Comparison of ENCODE assay signal across 2 cellular contexts in the genomic region with DNA sequence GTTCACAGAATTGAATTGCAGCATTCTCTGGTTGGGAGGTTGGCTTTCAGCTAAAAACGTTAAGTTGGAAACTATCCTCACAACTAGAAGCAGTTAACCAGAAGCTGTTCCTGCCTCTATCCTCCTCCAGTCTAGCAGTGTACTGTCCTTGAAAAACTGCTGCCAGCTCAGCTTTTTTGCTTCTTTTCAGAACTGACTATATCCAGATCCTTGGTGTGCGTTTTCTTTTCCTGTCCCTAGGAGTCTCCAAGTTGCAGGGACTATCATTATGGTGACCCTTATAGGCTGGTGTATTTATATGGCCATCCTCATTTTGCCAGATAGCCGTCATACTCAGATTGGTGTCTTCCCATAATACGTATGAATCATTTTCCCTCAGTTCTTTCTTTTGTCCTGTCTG.
TF ChIP-seq lines count a peak whose summit lies in the region.

No MANE protein-coding gene starts in this region.

TF ChIP-seq in SK-N-SH treated with all-trans-retinoic acid at 6 μM for 48 hours, 23 proteins besides CTCF, POLR2A, EP300 and RAD21 (continued from another document):
- TF ChIP-seq ZFP30 (CRISPR knock-in tag; IDR thresholded peaks at IDR 0.05) (no peak), GLIS3 (CRISPR knock-in tag; IDR thresholded peaks at IDR 0.05) (no peak), ZFP3 (CRISPR knock-in tag; IDR thresholded peaks at IDR 0.05) (no peak), ZC3H10 (CRISPR knock-in tag; IDR thresholded peaks at IDR 0.05) (no peak), CSDC2 (CRISPR knock-in tag; IDR thresholded peaks at IDR 0.05) (no peak), RARB (CRISPR knock-in tag; IDR thresholded peaks at IDR 0.05) (no peak), BACH2 (CRISPR knock-in tag; IDR thresholded peaks at IDR 0.05; ENCODE audit: borderline replicate concordance) (no peak), ZNF8 (CRISPR knock-in tag; IDR thresholded peaks at IDR 0.05) (no peak)
- TF ChIP-seq, protein P1, sequence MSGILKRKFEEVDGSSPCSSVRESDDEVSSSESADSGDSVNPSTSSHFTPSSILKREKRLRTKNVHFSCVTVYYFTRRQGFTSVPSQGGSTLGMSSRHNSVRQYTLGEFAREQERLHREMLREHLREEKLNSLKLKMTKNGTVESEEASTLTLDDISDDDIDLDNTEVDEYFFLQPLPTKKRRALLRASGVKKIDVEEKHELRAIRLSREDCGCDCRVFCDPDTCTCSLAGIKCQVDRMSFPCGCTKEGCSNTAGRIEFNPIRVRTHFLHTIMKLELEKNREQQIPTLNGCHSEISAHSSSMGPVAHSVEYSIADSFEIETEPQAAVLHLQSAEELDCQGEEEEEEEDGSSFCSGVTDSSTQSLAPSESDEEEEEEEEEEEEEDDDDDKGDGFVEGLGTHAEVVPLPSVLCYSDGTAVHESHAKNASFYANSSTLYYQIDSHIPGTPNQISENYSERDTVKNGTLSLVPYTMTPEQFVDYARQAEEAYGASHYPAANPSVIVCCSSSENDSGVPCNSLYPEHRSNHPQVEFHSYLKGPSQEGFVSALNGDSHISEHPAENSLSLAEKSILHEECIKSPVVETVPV (CRISPR knock-in tag; IDR thresholded peaks at IDR 0.05): no peak
- TF ChIP-seq, protein P2, sequence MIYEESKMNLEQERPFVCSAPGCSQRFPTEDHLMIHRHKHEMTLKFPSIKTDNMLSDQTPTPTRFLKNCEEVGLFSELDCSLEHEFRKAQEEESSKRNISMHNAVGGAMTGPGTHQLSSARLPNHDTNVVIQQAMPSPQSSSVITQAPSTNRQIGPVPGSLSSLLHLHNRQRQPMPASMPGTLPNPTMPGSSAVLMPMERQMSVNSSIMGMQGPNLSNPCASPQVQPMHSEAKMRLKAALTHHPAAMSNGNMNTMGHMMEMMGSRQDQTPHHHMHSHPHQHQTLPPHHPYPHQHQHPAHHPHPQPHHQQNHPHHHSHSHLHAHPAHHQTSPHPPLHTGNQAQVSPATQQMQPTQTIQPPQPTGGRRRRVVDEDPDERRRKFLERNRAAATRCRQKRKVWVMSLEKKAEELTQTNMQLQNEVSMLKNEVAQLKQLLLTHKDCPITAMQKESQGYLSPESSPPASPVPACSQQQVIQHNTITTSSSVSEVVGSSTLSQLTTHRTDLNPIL (CRISPR knock-in tag; IDR thresholded peaks at IDR 0.05; ENCODE audit: low read depth): no peak
- TF ChIP-seq, protein P3, sequence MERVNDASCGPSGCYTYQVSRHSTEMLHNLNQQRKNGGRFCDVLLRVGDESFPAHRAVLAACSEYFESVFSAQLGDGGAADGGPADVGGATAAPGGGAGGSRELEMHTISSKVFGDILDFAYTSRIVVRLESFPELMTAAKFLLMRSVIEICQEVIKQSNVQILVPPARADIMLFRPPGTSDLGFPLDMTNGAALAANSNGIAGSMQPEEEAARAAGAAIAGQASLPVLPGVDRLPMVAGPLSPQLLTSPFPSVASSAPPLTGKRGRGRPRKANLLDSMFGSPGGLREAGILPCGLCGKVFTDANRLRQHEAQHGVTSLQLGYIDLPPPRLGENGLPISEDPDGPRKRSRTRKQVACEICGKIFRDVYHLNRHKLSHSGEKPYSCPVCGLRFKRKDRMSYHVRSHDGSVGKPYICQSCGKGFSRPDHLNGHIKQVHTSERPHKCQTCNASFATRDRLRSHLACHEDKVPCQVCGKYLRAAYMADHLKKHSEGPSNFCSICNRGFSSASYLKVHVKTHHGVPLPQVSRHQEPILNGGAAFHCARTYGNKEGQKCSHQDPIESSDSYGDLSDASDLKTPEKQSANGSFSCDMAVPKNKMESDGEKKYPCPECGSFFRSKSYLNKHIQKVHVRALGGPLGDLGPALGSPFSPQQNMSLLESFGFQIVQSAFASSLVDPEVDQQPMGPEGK (CRISPR knock-in tag; IDR thresholded peaks at IDR 0.05; ENCODE audit: borderline replicate concordance): no peak

TF ChIP-seq in SK-N-SH, 30 proteins besides CTCF, POLR2A, EP300 and RAD21 (continued from another document):
- TF ChIP-seq FOSL2 (IDR thresholded peaks at IDR 0.05; ENCODE audit: borderline replicate concordance, low read depth) (no peak), CHD2 (IDR thresholded peaks at IDR 0.05; ENCODE audit: low read length, partially characterized antibody) (no peak), GATA2 (CRISPR knock-in tag; IDR thresholded peaks at IDR 0.05) (no peak), YY1 (IDR thresholded peaks at IDR 0.05; ENCODE audit: low read depth) (no peak), SMC3 (IDR thresholded peaks at IDR 0.05; ENCODE audit: low read depth, low read length) (no peak), RCOR1 (IDR thresholded peaks at IDR 0.05; ENCODE audit: low read length) (no peak), TAF1 (IDR thresholded peaks at IDR 0.05; ENCODE audit: borderline replicate concordance, low read depth, low read length) (no peak), MEF2A (IDR thresholded peaks at IDR 0.05; ENCODE audit: borderline replicate concordance, low read depth) (no peak)
- TF ChIP-seq, protein P4, sequence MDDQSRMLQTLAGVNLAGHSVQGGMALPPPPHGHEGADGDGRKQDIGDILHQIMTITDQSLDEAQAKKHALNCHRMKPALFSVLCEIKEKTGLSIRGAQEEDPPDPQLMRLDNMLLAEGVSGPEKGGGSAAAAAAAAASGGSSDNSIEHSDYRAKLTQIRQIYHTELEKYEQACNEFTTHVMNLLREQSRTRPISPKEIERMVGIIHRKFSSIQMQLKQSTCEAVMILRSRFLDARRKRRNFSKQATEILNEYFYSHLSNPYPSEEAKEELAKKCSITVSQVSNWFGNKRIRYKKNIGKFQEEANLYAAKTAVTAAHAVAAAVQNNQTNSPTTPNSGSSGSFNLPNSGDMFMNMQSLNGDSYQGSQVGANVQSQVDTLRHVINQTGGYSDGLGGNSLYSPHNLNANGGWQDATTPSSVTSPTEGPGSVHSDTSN (IDR thresholded peaks at IDR 0.05): no peak
